ENCODE assay signal across 17 cellular contexts in the genomic region with DNA sequence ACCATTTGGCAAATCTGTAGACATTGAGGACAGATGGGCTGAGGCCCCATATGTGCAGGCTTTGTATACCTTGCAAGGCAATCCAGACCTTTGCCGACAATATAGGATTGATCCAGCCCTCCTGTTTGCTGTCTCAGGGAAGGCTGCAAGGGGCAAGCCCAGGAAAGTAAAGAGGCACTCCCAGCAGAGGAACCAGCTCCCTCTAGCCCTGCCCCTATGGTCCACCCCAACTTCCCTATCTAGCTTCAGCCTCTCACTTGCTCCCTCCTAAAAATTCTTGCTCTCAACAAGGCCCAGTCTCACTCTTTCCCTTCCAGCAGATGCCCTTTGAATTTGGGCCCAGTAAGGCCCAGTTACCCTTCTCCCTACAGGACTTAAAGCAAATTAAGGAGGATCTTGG.
DNase-seq lines count a peak whose midpoint lies in the region; ATAC-seq and TF ChIP-seq lines count a peak whose summit lies in the region.
"Had no signal": no experiment of that assay in that cellular context is flagged by ENCODE, and none has a peak within 500 bp of the region (broad histone marks: within the 10 kb centered on the region; RNA-seq: fewer than 3 reads in every experiment).

No MANE protein-coding gene starts in this region.

- H3K9me3 Mint-ChIP-seq in effector memory CD8-positive, alpha-beta T cell = no peaks in the 10 kb centered on the region
- H3K9me3 Mint-ChIP-seq: brain had no signal

- DNase-seq in CD1c-positive myeloid dendritic cell (ENCODE audit: extremely low spot score) (peak; percentile 55), HL-60 (ENCODE audit: low read depth in 1 of 2, low spot score in 1 of 2) (peak; percentile 50 to 57), SKM-1 treated with dmso at 0.1 percent for 144 hours (lab: John Stamatoyannopoulos, UW; ENCODE audit: unreplicated experiment) (peak; percentile 28), hepatic stellate cell (ENCODE audit: low spot score) (no peak)
- no peak for DNase-seq in effector memory CD8-positive, alpha-beta T cell
- DNase-seq: activated CD4-positive, alpha-beta T cell treated with anti-CD3 and anti-CD28 coated beads for 48 hours; activated effector memory CD4-positive, alpha-beta T cell treated with anti-CD3 and anti-CD28 coated beads, Interleukin-2, amount 50 U/mL, for 16 hours; dorsolateral prefrontal cortex; MM.1S; tibial artery had no signal

- TF ChIP-seq CTCF in HL-60 (IDR thresholded peaks at IDR 0.05; ENCODE audit: insufficient read depth, low read length) = no peak

- H3K27me3 Mint-ChIP-seq in effector memory CD8-positive, alpha-beta T cell = no peaks in the 10 kb centered on the region
- H3K27me3 Mint-ChIP-seq: B cell, brain had no signal

- ATAC-seq in effector memory CD8-positive, alpha-beta T cell (replicated peaks) = no peak
- no peak for ATAC-seq in GM21526 (IDR thresholded peaks at IDR 0.05; ENCODE audit: low FRiP score, unreplicated experiment)
- no peak for ATAC-seq in HG03439 (IDR thresholded peaks at IDR 0.05; ENCODE audit: unreplicated experiment)
- no peak for ATAC-seq in GM19023 (IDR thresholded peaks at IDR 0.05; ENCODE audit: unreplicated experiment)
- ATAC-seq: Panc1 had no signal

- peaks cover 5% of the 10 kb centered on the region for H3K36me3 Mint-ChIP-seq in effector memory CD8-positive, alpha-beta T cell (ENCODE audit: insufficient read depth)
- H3K36me3 Mint-ChIP-seq: brain had no signal

- no peaks in the 10 kb centered on the region for H3K27me3 ChIP-seq in HL-60 (ENCODE audit: insufficient read depth, poor library complexity, severe bottlenecking)
- H3K27me3 ChIP-seq: dorsolateral prefrontal cortex, right atrium auricular region, tibial artery had no signal

- H3K27ac ChIP-seq in HL-60 (replicated peaks) = peak overlapping the region; percentile 39
- H3K27ac ChIP-seq: dorsolateral prefrontal cortex, right atrium auricular region, tibial artery had no signal

- H3K4me1 Mint-ChIP-seq in effector memory CD8-positive, alpha-beta T cell (ENCODE audit: low read depth in 2 of 2) = peaks cover 58 to 59% of the 10 kb centered on the region in 2 donors

- peak overlapping the region; percentile 13 to 80 for H3K27ac Mint-ChIP-seq in effector memory CD8-positive, alpha-beta T cell
- H3K27ac Mint-ChIP-seq: B cell had no signal

- no peak overlapping the region for H3K4me3 Mint-ChIP-seq in effector memory CD8-positive, alpha-beta T cell
- H3K4me3 Mint-ChIP-seq: B cell, brain had no signal

- H3K4me3 ChIP-seq in HL-60 (replicated peaks; ENCODE audit: insufficient read depth, low read length) = no peak overlapping the region
- H3K4me3 ChIP-seq: dorsolateral prefrontal cortex, right atrium auricular region, tibial artery had no signal

Comparison
In these comparisons a context has a peak if more than half of its experiments do, and no peak if none do; other contexts are left out.
1. DNase-seq: peak in CD1c-positive myeloid dendritic cell (single experiment), HL-60 (2 of 2) and SKM-1 treated with dmso at 0.1 percent for 144 hours (single experiment); none in effector memory CD8-positive, alpha-beta T cell (0 of 3) and hepatic stellate cell (single experiment).